ENCODE assay signal across 1 cellular context in the genomic region with DNA sequence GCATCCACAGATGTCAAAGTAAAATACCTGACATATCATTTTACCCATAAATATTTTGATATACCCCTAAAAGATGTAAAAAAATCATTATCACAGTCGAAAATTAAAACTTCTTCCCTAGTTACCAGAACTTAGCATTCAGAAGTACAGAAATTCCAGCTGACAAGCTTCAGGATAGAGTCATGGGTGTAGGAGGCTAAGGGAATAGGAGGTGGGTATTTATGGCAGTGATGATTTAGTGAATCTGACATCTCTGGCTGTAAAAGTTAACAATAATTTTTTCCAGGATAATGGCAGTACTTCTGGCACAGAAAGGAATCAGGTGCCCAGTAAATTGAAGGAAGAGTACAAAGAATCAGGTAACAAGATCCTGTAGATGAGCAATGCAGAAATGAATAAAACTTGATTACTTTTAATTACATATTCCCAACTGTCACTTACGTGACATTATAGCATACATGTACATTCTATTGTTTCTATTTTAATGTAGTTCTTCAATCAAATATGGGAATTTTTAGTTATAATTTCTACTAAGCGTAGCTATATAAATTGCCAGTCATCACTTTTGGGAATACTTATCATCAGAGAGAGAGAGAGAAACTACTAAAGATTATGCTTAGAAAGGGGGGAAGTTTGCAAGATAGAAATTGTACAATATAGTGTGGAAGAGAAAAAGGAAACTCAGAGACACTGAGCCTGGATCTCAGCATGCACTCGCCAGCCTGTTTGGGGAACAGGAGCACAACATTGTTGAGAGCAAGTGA.
TF ChIP-seq lines count a peak whose summit lies in the region.

No MANE protein-coding gene starts in this region.

TF ChIP-seq in IMR-90, 13 proteins besides CTCF, POLR2A, EP300 and RAD21:
- no peak for TF ChIP-seq CEBPB (IDR thresholded peaks at IDR 0.05; ENCODE audit: low read depth, low read length)
- TF ChIP-seq MAFK (IDR thresholded peaks at IDR 0.05; ENCODE audit: low read depth, low read length): peak; percentile 23; the same call in 1 of the 2 replicates
